Comparison of ENCODE assay signal across 2 cellular contexts in the genomic region with DNA sequence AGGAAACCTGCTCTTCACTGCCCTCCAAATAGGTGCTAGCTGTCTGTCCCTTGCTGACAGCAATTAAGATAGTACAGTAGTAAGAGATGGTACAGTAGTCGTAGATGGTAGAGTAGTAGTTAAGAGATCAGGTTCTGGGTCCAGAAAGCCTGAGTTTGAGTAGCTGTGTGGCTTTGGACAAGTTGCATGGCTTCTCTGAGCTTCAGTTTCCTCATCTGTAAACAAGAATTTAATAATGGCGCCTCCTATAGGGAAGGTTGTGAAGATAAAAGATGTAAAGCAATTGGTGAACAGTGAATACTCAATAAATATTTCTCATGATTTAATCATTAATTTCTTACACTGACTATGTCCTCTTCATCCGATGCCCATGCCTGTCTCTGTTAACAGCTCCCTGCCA.
TF ChIP-seq lines count a peak whose summit lies in the region.

No MANE protein-coding gene starts in this region.

TF ChIP-seq in HepG2, 621 proteins besides CTCF, POLR2A, EP300 and RAD21:
- TF ChIP-seq ZKSCAN1 (IDR thresholded peaks at IDR 0.05; ENCODE audit: low read length) (no peak), CSRNP2 (CRISPR knock-in tag; conservative IDR thresholded peaks at IDR 0.05; ENCODE audit: low read depth) (no peak), ZNF768 (CRISPR knock-in tag; IDR thresholded peaks at IDR 0.05) (peak; percentile 87; the same call in 1 of the 2 replicates)

TF ChIP-seq in Ishikawa, 13 proteins besides CTCF, POLR2A, EP300 and RAD21:
- TF ChIP-seq CREB1 (IDR thresholded peaks at IDR 0.05; ENCODE audit: low read depth) (no peak), ZBTB7A (IDR thresholded peaks at IDR 0.05; ENCODE audit: low read depth) (no peak), TAF1 (IDR thresholded peaks at IDR 0.05; ENCODE audit: low read depth) (no peak)
- TF ChIP-seq, protein P1, sequence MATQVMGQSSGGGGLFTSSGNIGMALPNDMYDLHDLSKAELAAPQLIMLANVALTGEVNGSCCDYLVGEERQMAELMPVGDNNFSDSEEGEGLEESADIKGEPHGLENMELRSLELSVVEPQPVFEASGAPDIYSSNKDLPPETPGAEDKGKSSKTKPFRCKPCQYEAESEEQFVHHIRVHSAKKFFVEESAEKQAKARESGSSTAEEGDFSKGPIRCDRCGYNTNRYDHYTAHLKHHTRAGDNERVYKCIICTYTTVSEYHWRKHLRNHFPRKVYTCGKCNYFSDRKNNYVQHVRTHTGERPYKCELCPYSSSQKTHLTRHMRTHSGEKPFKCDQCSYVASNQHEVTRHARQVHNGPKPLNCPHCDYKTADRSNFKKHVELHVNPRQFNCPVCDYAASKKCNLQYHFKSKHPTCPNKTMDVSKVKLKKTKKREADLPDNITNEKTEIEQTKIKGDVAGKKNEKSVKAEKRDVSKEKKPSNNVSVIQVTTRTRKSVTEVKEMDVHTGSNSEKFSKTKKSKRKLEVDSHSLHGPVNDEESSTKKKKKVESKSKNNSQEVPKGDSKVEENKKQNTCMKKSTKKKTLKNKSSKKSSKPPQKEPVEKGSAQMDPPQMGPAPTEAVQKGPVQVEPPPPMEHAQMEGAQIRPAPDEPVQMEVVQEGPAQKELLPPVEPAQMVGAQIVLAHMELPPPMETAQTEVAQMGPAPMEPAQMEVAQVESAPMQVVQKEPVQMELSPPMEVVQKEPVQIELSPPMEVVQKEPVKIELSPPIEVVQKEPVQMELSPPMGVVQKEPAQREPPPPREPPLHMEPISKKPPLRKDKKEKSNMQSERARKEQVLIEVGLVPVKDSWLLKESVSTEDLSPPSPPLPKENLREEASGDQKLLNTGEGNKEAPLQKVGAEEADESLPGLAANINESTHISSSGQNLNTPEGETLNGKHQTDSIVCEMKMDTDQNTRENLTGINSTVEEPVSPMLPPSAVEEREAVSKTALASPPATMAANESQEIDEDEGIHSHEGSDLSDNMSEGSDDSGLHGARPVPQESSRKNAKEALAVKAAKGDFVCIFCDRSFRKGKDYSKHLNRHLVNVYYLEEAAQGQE (IDR thresholded peaks at IDR 0.05; ENCODE audit: low read depth): no peak
